ENCODE assay signal across 12 cellular contexts in the genomic region with DNA sequence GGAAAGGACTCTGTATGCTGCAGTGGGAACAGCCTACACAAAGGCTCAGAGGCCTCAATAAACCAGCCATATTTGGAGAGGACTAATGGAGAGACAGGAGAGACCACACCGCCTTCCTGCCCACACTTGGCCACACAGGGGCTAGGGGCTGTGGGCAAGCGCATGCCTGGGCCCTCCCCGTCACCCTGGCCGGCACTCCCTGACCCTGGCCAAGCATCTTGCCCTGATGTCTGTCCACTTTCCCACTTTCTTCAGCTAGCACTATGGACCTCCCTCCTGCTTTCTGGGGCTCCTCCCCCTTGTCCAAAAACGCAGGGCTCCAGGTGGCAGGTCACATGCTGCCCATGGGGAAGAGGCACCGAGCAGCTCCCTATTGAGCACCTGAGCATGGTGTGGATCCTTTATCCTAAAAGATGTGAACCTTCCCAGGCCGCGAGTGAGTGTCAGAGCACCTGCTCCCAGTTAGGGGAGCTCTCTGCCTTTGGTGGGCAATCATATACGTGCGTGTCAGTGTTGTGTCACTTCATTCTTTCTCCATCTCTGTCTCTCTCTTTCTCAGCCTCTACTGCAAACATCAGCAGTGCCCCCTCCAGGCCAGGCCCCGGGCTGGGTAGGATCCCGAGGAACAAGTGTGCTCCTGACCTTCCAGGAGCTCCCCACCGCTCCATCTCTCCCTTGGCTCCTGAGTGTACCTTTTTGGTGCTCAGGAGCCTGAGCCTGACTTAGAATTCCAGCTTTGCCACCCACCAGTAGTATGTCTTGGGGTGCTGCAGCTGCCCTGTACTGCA.
DNase-seq lines count a peak whose midpoint lies in the region; ATAC-seq and TF ChIP-seq lines count a peak whose summit lies in the region.
"Had no signal": no experiment of that assay in that cellular context is flagged by ENCODE, and none has a peak within 500 bp of the region (broad histone marks: within the 10 kb centered on the region; RNA-seq: fewer than 3 reads in every experiment).

No MANE protein-coding gene starts in this region.

- no peak overlapping the region for H3K4me3 Mint-ChIP-seq in CD4-positive, alpha-beta memory T cell
- H3K4me3 Mint-ChIP-seq in dendritic cell treated with granulocyte-macrophage colony-stimulating factor and Interleukin-4, amounts not matched to agents 40 ng/mL and 50 ng/mL, for 4 days, result no peak overlapping the region

- in situ Hi-C loops in G401 (cut with HindIII; ENCODE audit: low sequenced_read_pairs), result no loop called here

- peaks cover 35 to 88% (median 55%) of the 10 kb centered on the region in 4 donors for H3K4me1 Mint-ChIP-seq in CD4-positive, alpha-beta memory T cell
- peaks cover 86% of the 10 kb centered on the region for H3K4me1 Mint-ChIP-seq in dendritic cell treated with granulocyte-macrophage colony-stimulating factor and Interleukin-4, amounts not matched to agents 40 ng/mL and 50 ng/mL, for 4 days (ENCODE audit: low read depth)

- H3K27me3 ChIP-seq in CD4-positive, alpha-beta memory T cell (ENCODE audit: insufficient read depth, low read length), result no peaks in the 10 kb centered on the region
- no peaks in the 10 kb centered on the region for H3K27me3 ChIP-seq in psoas muscle (ENCODE audit: insufficient read depth in 3 of 3, low read length in 2 of 3)

- 89 to 95% (median 90%) methylated on average over 13 of the region's 13 CpGs for WGBS in psoas muscle, 3 donors

- no peak overlapping the region for H3K27ac ChIP-seq in CD4-positive, alpha-beta memory T cell (ENCODE audit: low read depth, low read length)
- H3K27ac ChIP-seq in psoas muscle, result peak overlapping the region; percentile 9
- H3K27ac ChIP-seq: VCaP had no signal

- no peak for DNase-seq in CD4-positive, alpha-beta memory T cell
- peak in 1 of 2 donors; percentile 30 for DNase-seq in psoas muscle
- no peak for DNase-seq in GM20000 (ENCODE audit: low spot score)
- no peak for DNase-seq in DMS53 (lab: John Stamatoyannopoulos, UW)
- no peak for DNase-seq in SW 1271 (lab: John Stamatoyannopoulos, UW)
- no peak for DNase-seq in G401 (ENCODE audit: low spot score)
- DNase-seq: NCI-H187; stimulated activated naive CD4-positive, alpha-beta T cell treated with Interleukin-2 at 50 U/mL for 16 hours had no signal

- H3K9me3 ChIP-seq in CD4-positive, alpha-beta memory T cell (ENCODE audit: control insufficient read depth in 1 of 2, low read length in 2 of 2), result no peaks in the 10 kb centered on the region
- H3K9me3 ChIP-seq in psoas muscle, result no peaks in the 10 kb centered on the region

- CTCF ChIA-PET in CD4-positive, alpha-beta memory T cell (lab: Charles Lee; ENCODE audit: partially characterized antibody), result no interaction called here

- POLR2A ChIA-PET in CD4-positive, alpha-beta memory T cell (lab: Charles Lee; ENCODE audit: partially characterized antibody), result interaction anchor here (0.9 to 1.1 kb wide), 2 partner anchors 9 to 94 kb away, joined by 3 read pairs; no protein-coding TSS in a partner anchor

- no peaks in the 10 kb centered on the region for H3K27me3 Mint-ChIP-seq in CD4-positive, alpha-beta memory T cell
- H3K27me3 Mint-ChIP-seq in dendritic cell treated with granulocyte-macrophage colony-stimulating factor and Interleukin-4, amounts not matched to agents 40 ng/mL and 50 ng/mL, for 4 days, result no peaks in the 10 kb centered on the region

- H3K36me3 Mint-ChIP-seq in CD4-positive, alpha-beta memory T cell, result peaks cover 19 to 27% of the 10 kb centered on the region in 2 donors
- peaks cover 60% of the 10 kb centered on the region for H3K36me3 Mint-ChIP-seq in dendritic cell treated with granulocyte-macrophage colony-stimulating factor and Interleukin-4, amounts not matched to agents 40 ng/mL and 50 ng/mL, for 4 days (ENCODE audit: low read depth)

- no peaks in the 10 kb centered on the region for H3K9me3 Mint-ChIP-seq in CD4-positive, alpha-beta memory T cell
- no peaks in the 10 kb centered on the region for H3K9me3 Mint-ChIP-seq in dendritic cell treated with granulocyte-macrophage colony-stimulating factor and Interleukin-4, amounts not matched to agents 40 ng/mL and 50 ng/mL, for 4 days

- TF ChIP-seq RAD21 in Ishikawa (IDR thresholded peaks at IDR 0.05; ENCODE audit: low read depth), result peak; percentile 37; the same call in 1 of the 2 replicates

- no peak overlapping the region for H3K4me3 ChIP-seq in CD4-positive, alpha-beta memory T cell (ENCODE audit: low read length in 2 of 2)
- no peak overlapping the region for H3K4me3 ChIP-seq in psoas muscle

- intact Hi-C loops in CD4-positive, alpha-beta memory T cell (cut with micrococcal nuclease), result no loop called here
- intact Hi-C loops in dendritic cell treated with granulocyte-macrophage colony-stimulating factor and Interleukin-4, amounts not matched to agents 40 ng/mL and 50 ng/mL, for 4 days (cut with micrococcal nuclease), result no loop called here
- intact Hi-C loops in psoas muscle (cut with DNase I), result no loop called here

- TF ChIP-seq CTCF in psoas muscle (IDR thresholded peaks at IDR 0.05) (no peak), GM20000 (IDR thresholded peaks at IDR 0.05; ENCODE audit: extremely low read depth, missing control alignments) (no peak)

- peaks cover 50% of the 10 kb centered on the region for H3K4me1 ChIP-seq in CD4-positive, alpha-beta memory T cell (ENCODE audit: insufficient read depth, low read length)
- peaks cover 67% of the 10 kb centered on the region for H3K4me1 ChIP-seq in psoas muscle

- no peaks in the 10 kb centered on the region for H3K36me3 ChIP-seq in CD4-positive, alpha-beta memory T cell (ENCODE audit: insufficient read depth, low read length)
- H3K36me3 ChIP-seq in psoas muscle (ENCODE audit: insufficient read depth in 1 of 2, low read depth in 1 of 2), result peaks cover 0 to 38% of the 10 kb centered on the region in 2 donors

- peak overlapping the region; percentile 3 to 81 (median 46) for H3K27ac Mint-ChIP-seq in CD4-positive, alpha-beta memory T cell
- H3K27ac Mint-ChIP-seq in dendritic cell treated with granulocyte-macrophage colony-stimulating factor and Interleukin-4, amounts not matched to agents 40 ng/mL and 50 ng/mL, for 4 days, result peak overlapping the region; percentile 15

- ATAC-seq in psoas muscle, result no peak
- ATAC-seq: Panc1 had no signal

- TF ChIP-seq EP300 in Ishikawa (IDR thresholded peaks at IDR 0.05; ENCODE audit: borderline replicate concordance), result no peak

TF ChIP-seq in Ishikawa, 13 proteins besides CTCF, POLR2A, EP300 and RAD21:
- 0 out of 2 replicates have a peak, but pooled peaks have one; percentile 4 for TF ChIP-seq MAX (IDR thresholded peaks at IDR 0.05)
- TF ChIP-seq NFIC (IDR thresholded peaks at IDR 0.05), result no peak
- TF ChIP-seq TEAD4 (IDR thresholded peaks at IDR 0.05), result no peak
- no peak for TF ChIP-seq CREB1 (IDR thresholded peaks at IDR 0.05; ENCODE audit: low read depth)
- TF ChIP-seq CEBPB (IDR thresholded peaks at IDR 0.05), result no peak
- TF ChIP-seq ZBTB7A (IDR thresholded peaks at IDR 0.05; ENCODE audit: low read depth), result no peak
- TF ChIP-seq, protein P1, sequence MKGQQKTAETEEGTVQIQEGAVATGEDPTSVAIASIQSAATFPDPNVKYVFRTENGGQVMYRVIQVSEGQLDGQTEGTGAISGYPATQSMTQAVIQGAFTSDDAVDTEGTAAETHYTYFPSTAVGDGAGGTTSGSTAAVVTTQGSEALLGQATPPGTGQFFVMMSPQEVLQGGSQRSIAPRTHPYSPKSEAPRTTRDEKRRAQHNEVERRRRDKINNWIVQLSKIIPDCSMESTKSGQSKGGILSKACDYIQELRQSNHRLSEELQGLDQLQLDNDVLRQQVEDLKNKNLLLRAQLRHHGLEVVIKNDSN (IDR thresholded peaks at IDR 0.05), result peak; percentile 66
- no peak for TF ChIP-seq TCF12 (IDR thresholded peaks at IDR 0.05; ENCODE audit: low read depth)
- no peak for TF ChIP-seq FOXM1 (IDR thresholded peaks at IDR 0.05; ENCODE audit: borderline replicate concordance, low read depth)
- TF ChIP-seq TAF1 (IDR thresholded peaks at IDR 0.05; ENCODE audit: low read depth), result no peak
- TF ChIP-seq YY1 (IDR thresholded peaks at IDR 0.05; ENCODE audit: low read depth), result 0 out of 2 replicates have a peak, but pooled peaks have one; percentile 5
- no peak for TF ChIP-seq REST (IDR thresholded peaks at IDR 0.05; ENCODE audit: low read depth)
- no peak for TF ChIP-seq EGR1 (IDR thresholded peaks at IDR 0.05)
